ENCODE assay signal across 16 cellular contexts in the genomic region with DNA sequence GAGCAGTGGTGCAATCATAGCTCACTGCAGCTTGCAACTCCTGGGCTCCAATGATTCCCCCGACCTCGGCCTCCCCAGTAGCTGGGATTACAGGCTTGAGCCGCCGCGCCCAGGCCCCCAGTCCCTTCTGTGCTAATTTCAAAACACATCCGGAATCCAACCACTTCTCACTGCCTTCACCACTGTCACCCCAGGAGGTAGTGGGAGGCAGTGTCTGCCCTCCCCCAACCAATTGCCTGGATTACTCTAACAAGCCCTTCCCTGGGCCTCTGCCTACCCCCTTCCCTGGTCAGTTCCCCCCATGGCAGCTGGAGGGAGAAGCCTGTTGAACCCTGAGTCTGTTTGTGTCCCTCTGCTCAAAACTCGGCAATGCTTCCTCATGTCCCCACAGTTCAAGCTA. TPM values are rescaled to one million over a fixed set of nuclear protein-coding genes. Genes with fewer than 3 reads are reported as not detected.
DNase-seq lines count a peak whose midpoint lies in the region; ATAC-seq, FAIRE-seq and TF ChIP-seq lines count a peak whose summit lies in the region.
"Had no signal": no experiment of that assay in that cellular context is flagged by ENCODE, and none has a peak within 500 bp of the region (broad histone marks: within the 10 kb centered on the region; RNA-seq: fewer than 3 reads in every experiment).

No MANE protein-coding gene starts in this region.

- no peak overlapping the region; the same call in 1 of the 2 replicates for H2AK5ac ChIP-seq in H1 (ENCODE audit: low read depth, low read length)

- H3K23ac ChIP-seq in H1 (ENCODE audit: insufficient read length) = no peak overlapping the region

- TF ChIP-seq CTCF in H1 (IDR thresholded peaks at IDR 0.05; ENCODE audit: control extremely low read depth in 1 of 3, insufficient read depth in 1 of 3, low read depth in 1 of 3, low read length in 3 of 3) (no peak), neural crest cell (conservative IDR thresholded peaks at IDR 0.05) (no peak)

- H2AFZ ChIP-seq in H1 (ENCODE audit: low read length) = no peak overlapping the region
- H2AFZ ChIP-seq: parathyroid adenoma had no signal

- POLR2A ChIA-PET in CD8-positive, alpha-beta memory T cell (lab: Charles Lee) = no interaction called here
- POLR2A ChIA-PET in H1 (lab: Charles Lee; ENCODE audit: partially characterized antibody) = interaction anchor here (1.0 to 1.6 kb wide), 4 partner anchors 8 to 54 kb away, joined by 3 to 5 read pairs (median 4); a partner anchor contains a TSS

- no peak for TF ChIP-seq EP300 in H1 (IDR thresholded peaks at IDR 0.05; ENCODE audit: borderline replicate concordance in 1 of 2, low read depth in 2 of 2, low read length in 2 of 2)

- no peak overlapping the region for H3K14ac ChIP-seq in H1 (ENCODE audit: insufficient read length)

- H3K36me3 Mint-ChIP-seq in CD8-positive, alpha-beta memory T cell = no peaks in the 10 kb centered on the region
- no peaks in the 10 kb centered on the region for H3K36me3 Mint-ChIP-seq in neural crest cell (ENCODE audit: low read depth)

- H3K9ac ChIP-seq in H1 (replicated peaks in 1 of 4; ENCODE audit: extremely low read depth in 1 of 4, low read depth in 3 of 4, low read length in 3 of 4) = no peak overlapping the region
- H3K9ac ChIP-seq: parathyroid adenoma had no signal

- CTCF ChIA-PET in CD8-positive, alpha-beta memory T cell (lab: Charles Lee) = interaction anchor here (0.6 to 1.0 kb wide), 5 partner anchors 9 to 81 kb away, joined by 3 read pairs; no protein-coding TSS in a partner anchor
- CTCF ChIA-PET in H1 (lab: Charles Lee; ENCODE audit: partially characterized antibody) = interaction anchor here (0.7 to 1.4 kb wide), 4 partner anchors 12 to 78 kb away, joined by 3 to 4 read pairs (median 3); no protein-coding TSS in a partner anchor

- H3K9me3 ChIP-seq in CD8-positive, alpha-beta memory T cell (ENCODE audit: low read length) = no peaks in the 10 kb centered on the region
- H3K9me3 ChIP-seq in H1 (ENCODE audit: insufficient read depth in 2 of 2, low read depth in 1 of 2, low read length in 1 of 2) = no peaks in the 10 kb centered on the region
- H3K9me3 ChIP-seq: ascending aorta had no signal

- no peak overlapping the region for H3K56ac ChIP-seq in H1 (replicated peaks; ENCODE audit: insufficient read length, low read depth, low read length)

- no peak for TF ChIP-seq POLR2A in H1 (IDR thresholded peaks at IDR 0.05; ENCODE audit: control extremely low read depth in 1 of 2, low read depth in 2 of 2, low read length in 2 of 2)

- H3K9me3 Mint-ChIP-seq in CD8-positive, alpha-beta memory T cell = no peaks in the 10 kb centered on the region
- no peaks in the 10 kb centered on the region for H3K9me3 Mint-ChIP-seq in neural crest cell

- no peaks in the 10 kb centered on the region for H3K79me2 ChIP-seq in H1 (ENCODE audit: control insufficient read depth in 1 of 2, insufficient read depth in 2 of 2, low read length in 2 of 2)
- H3K79me2 ChIP-seq: parathyroid adenoma had no signal

- H4K5ac ChIP-seq in H1 (ENCODE audit: insufficient read length, low read depth, low read length) = no peak overlapping the region

- no peak for DNase-seq in CD8-positive, alpha-beta memory T cell
- peak; percentile 37 for DNase-seq in NCI-H2227 (lab: John Stamatoyannopoulos, UW; ENCODE audit: unreplicated experiment)
- DNase-seq in H1 (ENCODE audit: low read depth in 1 of 2, low spot score in 2 of 2) = no peak
- DNase-seq in neural crest cell (ENCODE audit: low read depth, low spot score) = no peak
- no peak for DNase-seq in NCI-H2196 treated with DMSO at 0.1 percent for 48 hours (lab: John Stamatoyannopoulos, UW; ENCODE audit: unreplicated experiment)
- DNase-seq: effector memory CD4-positive, alpha-beta T cell; left colon; NCI-H446 treated with DMSO at 0.1 percent for 48 hours had no signal

- WGBS in H1 (ENCODE audit: extremely low coverage in 1 of 2, insufficient coverage in 1 of 2, insufficient read length in 1 of 2, insufficient replicate concordance in 2 of 2, low coverage in 1 of 2, low lambda C conversion rate in 2 of 2, missing lambda C conversion rate in 1 of 2), 2 experiments = 83% methylated on average over 7 of the region's 7 CpGs; no CpG with 5 or more reads in 1 of the 2 experiments

- H3K4me1 ChIP-seq in CD8-positive, alpha-beta memory T cell (ENCODE audit: insufficient read depth, low read length) = peaks cover 4% of the 10 kb centered on the region
- H3K4me1 ChIP-seq in H1 (replicated peaks in 1 of 4; ENCODE audit: control insufficient read depth in 3 of 4, insufficient read depth in 4 of 4, low read length in 3 of 4) = peaks cover 0 to 9% (median 3%) of the 10 kb centered on the region in 4 experiments; a peak in 3 of 7 replicates
- H3K4me1 ChIP-seq: ascending aorta, parathyroid adenoma had no signal

- peaks cover 3 to 18% (median 9%) of the 10 kb centered on the region in 3 donors for H3K4me1 Mint-ChIP-seq in CD8-positive, alpha-beta memory T cell
- H3K4me1 Mint-ChIP-seq in neural crest cell = peaks cover 10% of the 10 kb centered on the region

- H3K4me3 Mint-ChIP-seq in CD8-positive, alpha-beta memory T cell = no peak overlapping the region
- H3K4me3 Mint-ChIP-seq in neural crest cell = peak overlapping the region; percentile 72

- no peaks in the 10 kb centered on the region; the same call in 1 of the 2 replicates for H3K79me1 ChIP-seq in H1 (ENCODE audit: low read depth, low read length)

- peaks cover 0 to 1% of the 10 kb centered on the region in 2 donors for H3K27me3 Mint-ChIP-seq in CD8-positive, alpha-beta memory T cell
- H3K27me3 Mint-ChIP-seq in neural crest cell (ENCODE audit: low read depth) = no peaks in the 10 kb centered on the region

- no peak overlapping the region; the same call in none of the 2 replicates for H2BK15ac ChIP-seq in H1 (ENCODE audit: low read length)

- H2BK12ac ChIP-seq in H1 (ENCODE audit: low read depth, low read length) = no peak overlapping the region

- no peak for FAIRE-seq in H1 (lab: Jason Lieb, UNC)

- no peaks in the 10 kb centered on the region for H4K20me1 ChIP-seq in H1 (replicated peaks in 1 of 2; ENCODE audit: control insufficient read depth in 1 of 2, insufficient read depth in 2 of 2, low read length in 2 of 2)

- no peaks in the 10 kb centered on the region for H3K27me3 ChIP-seq in CD8-positive, alpha-beta memory T cell (ENCODE audit: insufficient read depth, low read length, poor library complexity, severe bottlenecking)
- H3K27me3 ChIP-seq in H1 (replicated peaks in 1 of 4; ENCODE audit: control insufficient read depth in 3 of 4, extremely low read depth in 1 of 4, insufficient read depth in 3 of 4, low read length in 3 of 4) = no peaks in the 10 kb centered on the region
- H3K27me3 ChIP-seq: ascending aorta had no signal

- TF ChIP-seq RAD21 in H1 (IDR thresholded peaks at IDR 0.05 in 1 of 2, conservative IDR thresholded peaks at IDR 0.05 in 1 of 2; ENCODE audit: low read depth in 2 of 2, low read length in 2 of 2) = no peak

- H4K8ac ChIP-seq in H1 (ENCODE audit: extremely low read depth, insufficient read depth, low read length) = no peak overlapping the region

- peak overlapping the region in 5 of 8 donors; percentile 51 to 75 (median 59) for H3K27ac Mint-ChIP-seq in CD8-positive, alpha-beta memory T cell
- H3K27ac Mint-ChIP-seq in neural crest cell (ENCODE audit: unreplicated experiment) = peak overlapping the region; percentile 57

- H3K18ac ChIP-seq in H1 (ENCODE audit: extremely low read depth, low read length) = no peak overlapping the region

- no peaks in the 10 kb centered on the region for H3K36me3 ChIP-seq in CD8-positive, alpha-beta memory T cell (ENCODE audit: insufficient read depth, low read length)
- no peaks in the 10 kb centered on the region for H3K36me3 ChIP-seq in H1 (ENCODE audit: control insufficient read depth in 2 of 4, insufficient read depth in 4 of 4, low read length in 3 of 4)
- H3K36me3 ChIP-seq: ascending aorta had no signal

- no peak overlapping the region for H3K4me3 ChIP-seq in CD8-positive, alpha-beta memory T cell (ENCODE audit: low read length)
- H3K4me3 ChIP-seq in H1 (ENCODE audit: extremely low read depth in 1 of 4, insufficient read depth in 2 of 4, low read depth in 3 of 4, low read length in 4 of 4) = no peak overlapping the region
- H3K4me3 ChIP-seq: ascending aorta had no signal

- H3K23me2 ChIP-seq in H1 (ENCODE audit: low read depth, low read length) = no peaks in the 10 kb centered on the region; the same call in 1 of the 2 replicates

- ATAC-seq in HG03135 (IDR thresholded peaks at IDR 0.05; ENCODE audit: unreplicated experiment) (no peak), GM19351 (IDR thresholded peaks at IDR 0.05; ENCODE audit: unreplicated experiment) (no peak), HG02870 (IDR thresholded peaks at IDR 0.05; ENCODE audit: unreplicated experiment) (no peak)
- ATAC-seq: left colon had no signal

- 0 out of 2 replicates have a peak overlapping the region, but pooled peaks have one; percentile 12 for H2BK5ac ChIP-seq in H1 (ENCODE audit: low read depth, low read length)

- no peak overlapping the region for H3K4ac ChIP-seq in H1 (replicated peaks; ENCODE audit: insufficient read length, low read depth, low read length)

- no peak overlapping the region for H4K91ac ChIP-seq in H1 (replicated peaks; ENCODE audit: insufficient read length, low read length)

- H3K4me2 ChIP-seq in H1 (ENCODE audit: insufficient read depth in 1 of 2, low read depth in 2 of 2, low read length in 2 of 2) = no peak overlapping the region

- no peak overlapping the region for H2BK120ac ChIP-seq in H1 (replicated peaks; ENCODE audit: low read depth, low read length)

- H2BK20ac ChIP-seq in H1 (ENCODE audit: low read length) = no peak overlapping the region

- no peak overlapping the region for H3K27ac ChIP-seq in CD8-positive, alpha-beta memory T cell (ENCODE audit: low read depth, low read length)
- H3K27ac ChIP-seq in H1 (ENCODE audit: low read depth, low read length) = no peak overlapping the region
- H3K27ac ChIP-seq: ascending aorta, C4-2B, parathyroid adenoma, VCaP had no signal

RNA-seq across cellular contexts. Expression of a gene that starts 2.3 kb away (rescaled TPM):
- under 1 TPM; 0.55 to 0.64 TPM for total RNA-seq in CD8-positive, alpha-beta memory T cell
- polyA plus RNA-seq in CD8-positive, alpha-beta memory T cell = 0.39 TPM
- 0.23 and 0.43 TPM in 2 replicates for total RNA-seq in H1 (2021; fragmentation: NEBNext Ultra II Directional; extraction: Animal tissue kit (Norgen Biotek cat#: 25700))
- 0.06 and 0.17 TPM in 2 replicates for polyA plus RNA-seq in H1 (2011; rRNA removed)
- 0.21 TPM for polyA plus RNA-seq in H1 (2011; cell fraction: cytosol; rRNA removed)
- polyA plus RNA-seq in H1 (2011; cell fraction: nucleus; rRNA removed) = 0.83 TPM
- polyA plus RNA-seq in H1 (2012, experiment 1 of 2) = 0.21 to 0.47 TPM (median 0.39 TPM) in 4 replicates
- not detected for polyA plus RNA-seq in H1 (2012, experiment 2 of 2)
- polyA plus RNA-seq in H1 (2013, experiment 1 of 2) = 0.24 TPM
- 0.31 TPM for polyA plus RNA-seq in H1 (2013, experiment 2 of 2)
- polyA minus RNA-seq in H1 (2011; rRNA and poly(A)+ RNA removed) = not detected in 2 replicates
- not detected for polyA minus RNA-seq in H1 (2011; cell fraction: cytosol; rRNA and poly(A)+ RNA removed)
- not detected for polyA minus RNA-seq in H1 (2011; cell fraction: nucleus; rRNA and poly(A)+ RNA removed)
- 0.21 and 0.55 TPM in 2 replicates for total RNA-seq in neural crest cell
- total RNA-seq: ascending aorta, glomerular endothelial cell had no signal

RNA-seq across cellular contexts. Expression of a gene that starts 13.8 kb away (rescaled TPM):
- total RNA-seq in CD8-positive, alpha-beta memory T cell = 10 to 100 TPM; 25.7 to 26.0 TPM
- polyA plus RNA-seq in CD8-positive, alpha-beta memory T cell = 18.0 TPM
- total RNA-seq in H1 (2021; fragmentation: NEBNext Ultra II Directional; extraction: Animal tissue kit (Norgen Biotek cat#: 25700)) = 23.6 and 26.8 TPM in 2 replicates
- 9.7 and 21.4 TPM in 2 replicates for polyA plus RNA-seq in H1 (2011; rRNA removed)
- polyA plus RNA-seq in H1 (2011; cell fraction: cytosol; rRNA removed) = 8.3 TPM
- polyA plus RNA-seq in H1 (2011; cell fraction: nucleus; rRNA removed) = 27.5 TPM
- 9.8 to 38.9 TPM (median 29.3 TPM) in 4 replicates for polyA plus RNA-seq in H1 (2012, experiment 1 of 2)
- polyA plus RNA-seq in H1 (2012, experiment 2 of 2) = 39.1 TPM
- polyA plus RNA-seq in H1 (2013, experiment 1 of 2) = 25.1 TPM
- 24.7 TPM for polyA plus RNA-seq in H1 (2013, experiment 2 of 2)
- polyA minus RNA-seq in H1 (2011; rRNA and poly(A)+ RNA removed) = 3.3 and 5.1 TPM in 2 replicates
- polyA minus RNA-seq in H1 (2011; cell fraction: cytosol; rRNA and poly(A)+ RNA removed) = 21.7 TPM
- 17.1 TPM for polyA minus RNA-seq in H1 (2011; cell fraction: nucleus; rRNA and poly(A)+ RNA removed)
- 31.1 and 31.8 TPM in 2 replicates for total RNA-seq in neural crest cell

RNA-seq across cellular contexts. Expression of a gene that starts 55.4 kb away (rescaled TPM):
- total RNA-seq in CD8-positive, alpha-beta memory T cell = 100 to 1,000 TPM; 336 to 338 TPM
- polyA plus RNA-seq in CD8-positive, alpha-beta memory T cell = 311 TPM
- total RNA-seq in H1 (2021; fragmentation: NEBNext Ultra II Directional; extraction: Animal tissue kit (Norgen Biotek cat#: 25700)) = 448 and 474 TPM in 2 replicates
- polyA plus RNA-seq in H1 (2011; rRNA removed) = 375 and 545 TPM in 2 replicates
- 450 TPM for polyA plus RNA-seq in H1 (2011; cell fraction: cytosol; rRNA removed)
- polyA plus RNA-seq in H1 (2011; cell fraction: nucleus; rRNA removed) = 336 TPM
- 448 to 587 TPM (median 510 TPM) in 4 replicates for polyA plus RNA-seq in H1 (2012, experiment 1 of 2)
- polyA plus RNA-seq in H1 (2012, experiment 2 of 2) = 158 TPM
- polyA plus RNA-seq in H1 (2013, experiment 1 of 2) = 203 TPM
- polyA plus RNA-seq in H1 (2013, experiment 2 of 2) = 197 TPM
- polyA minus RNA-seq in H1 (2011; rRNA and poly(A)+ RNA removed) = 127 and 140 TPM in 2 replicates
- 226 TPM for polyA minus RNA-seq in H1 (2011; cell fraction: cytosol; rRNA and poly(A)+ RNA removed)
- 170 TPM for polyA minus RNA-seq in H1 (2011; cell fraction: nucleus; rRNA and poly(A)+ RNA removed)
- total RNA-seq in neural crest cell = 493 and 498 TPM in 2 replicates
